Comparison of ENCODE assay signal across 8 cellular contexts in genomic region chr2:199455533-199456382, GRCh38. TPM values are rescaled to one million over a fixed set of nuclear protein-coding genes. Genes with fewer than 3 reads are reported as not detected.
DNase-seq lines count a peak whose midpoint lies in the region; ATAC-seq and TF ChIP-seq lines count a peak whose summit lies in the region.

No MANE protein-coding gene starts in this region.

- H3K4me1 ChIP-seq in NT2/D1 (ENCODE audit: insufficient read depth, insufficient read length) = peaks cover 6% of the 10 kb centered on the region
- peaks cover 39% of the 10 kb centered on the region for H3K4me1 ChIP-seq in osteoblast (ENCODE audit: insufficient read depth, low read length)

- H3K9me3 Mint-ChIP-seq in endothelial cell (ENCODE audit: unreplicated experiment) = no peaks in the 10 kb centered on the region

- H4K20me1 ChIP-seq in osteoblast (ENCODE audit: insufficient read depth, low read length) = peaks cover 16% of the 10 kb centered on the region

- H2AFZ ChIP-seq in osteoblast (ENCODE audit: low read length) = peak overlapping the region; percentile 24

- no peaks in the 10 kb centered on the region for H3K9me3 ChIP-seq in NT2/D1 (ENCODE audit: insufficient read depth, low read length)
- no peaks in the 10 kb centered on the region for H3K9me3 ChIP-seq in osteoblast (ENCODE audit: low read depth, low read length)

- CTCF ChIA-PET in HEK293T (lab: Yijun Ruan, JAX) = interaction anchor here (0.7 kb wide), 1 partner anchor 42 kb away, joined by 3 read pairs; no protein-coding TSS in a partner anchor

- TF ChIP-seq CTCF in endothelial cell (IDR thresholded peaks at IDR 0.05; ENCODE audit: unreplicated experiment) (no peak), osteoblast (IDR thresholded peaks at IDR 0.05; ENCODE audit: extremely low read depth, low read depth, low read length) (no peak)

- H3K4me3 ChIP-seq in NT2/D1 (ENCODE audit: insufficient read length, low read depth) = peak overlapping the region; percentile 44
- H3K4me3 ChIP-seq in osteoblast (ENCODE audit: insufficient read depth, low read length) = peak overlapping the region; percentile 87

- no peak overlapping the region for H3K27ac Mint-ChIP-seq in endothelial cell (ENCODE audit: unreplicated experiment)

- H3K27ac ChIP-seq in osteoblast (ENCODE audit: low read depth, low read length) = peak overlapping the region; percentile 72

- H3K4me1 Mint-ChIP-seq in endothelial cell (ENCODE audit: unreplicated experiment) = peaks cover 15% of the 10 kb centered on the region

- peaks cover 15% of the 10 kb centered on the region for H3K27me3 Mint-ChIP-seq in endothelial cell (ENCODE audit: unreplicated experiment)

- no peaks in the 10 kb centered on the region for H3K36me3 Mint-ChIP-seq in endothelial cell (ENCODE audit: low read depth, unreplicated experiment)

- H3K4me3 Mint-ChIP-seq in endothelial cell (ENCODE audit: unreplicated experiment) = peak overlapping the region; percentile 28

- POLR2A ChIA-PET in HEK293T (lab: Yijun Ruan, JAX) = interaction anchor here (0.9 kb wide), 1 partner anchor 24 kb away, joined by 3 read pairs; no protein-coding TSS in a partner anchor

- DNase-seq in CD1c-positive myeloid dendritic cell (ENCODE audit: extremely low spot score) (peak; percentile 7), HEK293T (ENCODE audit: extremely low spot score) (no peak), NT2/D1 (ENCODE audit: low read depth, low spot score) (no peak), endothelial cell (ENCODE audit: low spot score) (peak; percentile 42), osteoblast (ENCODE audit: insufficient read length, low spot score, missing footprints) (peak; percentile 84)

- H3K27me3 ChIP-seq in NT2/D1 (ENCODE audit: insufficient read depth, insufficient read length) = peaks cover 48% of the 10 kb centered on the region
- H3K27me3 ChIP-seq in osteoblast (ENCODE audit: insufficient read depth, low read length) = no peaks in the 10 kb centered on the region

- H3K36me3 ChIP-seq in NT2/D1 (ENCODE audit: insufficient read depth, insufficient read length, low read length) (no peaks in the 10 kb centered on the region), osteoblast (ENCODE audit: insufficient read depth, low read length) (no peaks in the 10 kb centered on the region)

- H3K9ac ChIP-seq in NT2/D1 (ENCODE audit: insufficient read length, low read depth) = peak overlapping the region; percentile 42

- ATAC-seq in HG02870 (IDR thresholded peaks at IDR 0.05; ENCODE audit: unreplicated experiment) (no peak), GM18867 (IDR thresholded peaks at IDR 0.05; ENCODE audit: unreplicated experiment) (no peak), GM18498 (IDR thresholded peaks at IDR 0.05; ENCODE audit: unreplicated experiment) (no peak)

- peak overlapping the region; percentile 97 for H3K4me2 ChIP-seq in osteoblast (ENCODE audit: insufficient read depth, low read length)

- peaks cover 97% of the 10 kb centered on the region for H3K79me2 ChIP-seq in osteoblast (ENCODE audit: insufficient read depth, low read length)

TF ChIP-seq in HEK293T, 16 proteins besides CTCF, POLR2A, EP300 and RAD21:
- TF ChIP-seq SUZ12 (IDR thresholded peaks at IDR 0.05) (no peak), TARDBP (IDR thresholded peaks at IDR 0.05) (no peak), ARNT (IDR thresholded peaks at IDR 0.05) (no peak), FOXA1 (IDR thresholded peaks at IDR 0.05) (no peak), LEF1 (IDR thresholded peaks at IDR 0.05; ENCODE audit: borderline replicate concordance) (no peak), NFRKB (IDR thresholded peaks at IDR 0.05) (no peak), ZNF384 (IDR thresholded peaks at IDR 0.05) (no peak), L3MBTL2 (conservative IDR thresholded peaks at IDR 0.05) (peak; percentile 82), HDGF (IDR thresholded peaks at IDR 0.05; ENCODE audit: borderline replicate concordance) (no peak), CTBP1 (IDR thresholded peaks at IDR 0.05; ENCODE audit: borderline replicate concordance) (peak; percentile 53; the same call in 1 of the 2 replicates), ELF4 (IDR thresholded peaks at IDR 0.05) (peak; percentile 74; the same call in 1 of the 2 replicates), SP1 (IDR thresholded peaks at IDR 0.05) (no peak), FOXM1 (IDR thresholded peaks at IDR 0.05; ENCODE audit: borderline replicate concordance) (no peak), FOXK2 (IDR thresholded peaks at IDR 0.05) (no peak), BHLHE40 (IDR thresholded peaks at IDR 0.05; ENCODE audit: borderline replicate concordance) (no peak)
- TF ChIP-seq, protein P1, sequence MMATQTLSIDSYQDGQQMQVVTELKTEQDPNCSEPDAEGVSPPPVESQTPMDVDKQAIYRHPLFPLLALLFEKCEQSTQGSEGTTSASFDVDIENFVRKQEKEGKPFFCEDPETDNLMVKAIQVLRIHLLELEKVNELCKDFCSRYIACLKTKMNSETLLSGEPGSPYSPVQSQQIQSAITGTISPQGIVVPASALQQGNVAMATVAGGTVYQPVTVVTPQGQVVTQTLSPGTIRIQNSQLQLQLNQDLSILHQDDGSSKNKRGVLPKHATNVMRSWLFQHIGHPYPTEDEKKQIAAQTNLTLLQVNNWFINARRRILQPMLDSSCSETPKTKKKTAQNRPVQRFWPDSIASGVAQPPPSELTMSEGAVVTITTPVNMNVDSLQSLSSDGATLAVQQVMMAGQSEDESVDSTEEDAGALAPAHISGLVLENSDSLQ (IDR thresholded peaks at IDR 0.05) = peak; percentile 67
TF ChIP-seq in HEK293T: peak in this region for 4.

RNA-seq across cellular contexts. Expression of gene SATB2, which starts 2.0 kb away (rescaled TPM):
- total RNA-seq in endothelial cell (ENCODE audit: unreplicated experiment) (3.8 TPM), osteoblast (53.2 and 54.5 TPM in 2 replicates)

Comparison
In these comparisons a context has a peak if more than half of its experiments do, and no peak if none do; other contexts are left out.
1. DNase-seq: peak in CD1c-positive myeloid dendritic cell (single experiment), endothelial cell (single experiment) and osteoblast (single experiment); none in HEK293T (single experiment) and NT2/D1 (single experiment).
2. RNA of gene SATB2, which starts 2.0 kb away (total RNA-seq): 53.2 to 54.5 TPM in osteoblast; 3.8 TPM in endothelial cell (single experiment); every median in the first group is over 10 times any median in the second.